10 cellular contexts compared by ENCODE assay signal in the genomic region with DNA sequence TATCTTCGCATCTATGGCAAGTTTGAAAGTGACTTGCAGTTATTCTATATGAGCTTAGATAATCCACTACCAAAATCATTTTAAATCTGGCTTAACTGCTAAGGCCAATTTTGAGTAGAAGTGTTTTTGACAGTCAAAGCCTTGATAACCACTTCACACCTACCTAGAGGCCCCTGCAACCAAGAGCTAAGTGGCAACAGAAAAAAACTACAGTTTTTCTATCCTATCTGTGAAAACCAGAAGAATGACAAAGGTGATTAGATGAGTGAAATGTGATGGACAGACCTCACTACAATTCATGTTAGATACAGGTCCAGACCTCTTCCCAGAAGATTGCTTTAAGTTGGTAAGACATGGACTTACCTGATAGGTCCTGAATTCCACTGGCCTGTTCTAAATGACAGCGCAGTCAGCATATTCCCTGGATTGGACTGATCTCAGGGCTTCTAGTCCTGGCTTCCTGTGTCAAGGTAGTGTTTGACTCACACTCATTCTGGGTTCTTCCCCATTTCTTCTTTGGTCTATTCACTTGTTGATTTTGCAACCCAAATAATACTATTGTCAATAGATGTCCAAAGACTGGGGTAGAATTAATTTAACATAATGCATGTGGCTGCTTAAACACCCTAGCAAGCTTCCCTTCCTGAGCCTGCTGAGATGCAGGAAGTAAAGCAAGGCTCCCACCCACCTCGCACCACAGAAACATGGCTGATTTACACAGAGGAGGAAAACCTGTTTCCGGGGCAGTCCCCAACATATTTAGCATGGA.
DNase-seq lines count a peak whose midpoint lies in the region; ATAC-seq, FAIRE-seq and TF ChIP-seq lines count a peak whose summit lies in the region.
"Had no signal": no experiment of that assay in that cellular context is flagged by ENCODE, and none has a peak within 500 bp of the region (broad histone marks: within the 10 kb centered on the region; RNA-seq: fewer than 3 reads in every experiment).

No MANE protein-coding gene starts in this region.

- peak overlapping the region; percentile 9 to 71 (median 51) for H3K27ac Mint-ChIP-seq in CD4-positive, alpha-beta memory T cell

- FAIRE-seq in keratinocyte (lab: Jason Lieb, UNC): peak; percentile 26
- FAIRE-seq: D721Med had no signal

- peak; percentile 59 for ATAC-seq in HG02623 (IDR thresholded peaks at IDR 0.05; ENCODE audit: unreplicated experiment)

- no peak for TF ChIP-seq RAD21 in SK-N-SH (IDR thresholded peaks at IDR 0.05; ENCODE audit: low read length)

- H2AFZ ChIP-seq in keratinocyte (ENCODE audit: control insufficient read depth, low read length): no peak overlapping the region
- no peak overlapping the region for H2AFZ ChIP-seq in OCI-LY7 (ENCODE audit: low read length)
- H2AFZ ChIP-seq in SK-N-SH (ENCODE audit: low read depth): no peak overlapping the region

- no peak for TF ChIP-seq CTCF in keratinocyte (optimal IDR thresholded peaks at IDR 0.05 in 1 of 3, IDR thresholded peaks at IDR 0.05 in 1 of 3, conservative IDR thresholded peaks at IDR 0.05 in 1 of 3; ENCODE audit: extremely low read depth in 1 of 3, insufficient read depth in 2 of 3, low read length in 3 of 3)
- TF ChIP-seq CTCF in OCI-LY7 (conservative IDR thresholded peaks at IDR 0.05; ENCODE audit: low read length): no peak
- TF ChIP-seq CTCF in SK-N-SH (IDR thresholded peaks at IDR 0.05): no peak

- H3K9me3 ChIP-seq in CD4-positive, alpha-beta memory T cell (ENCODE audit: control insufficient read depth in 1 of 2, low read length in 2 of 2): no peaks in the 10 kb centered on the region
- H3K9me3 ChIP-seq in keratinocyte (ENCODE audit: control insufficient read depth, low read depth, low read length): no peaks in the 10 kb centered on the region
- H3K9me3 ChIP-seq in OCI-LY7 (ENCODE audit: low read length): no peaks in the 10 kb centered on the region
- no peaks in the 10 kb centered on the region for H3K9me3 ChIP-seq in SK-N-SH

- intact Hi-C loops in CD4-positive, alpha-beta memory T cell (cut with micrococcal nuclease): no loop called here
- intact Hi-C loops in OCI-LY7 (cut with micrococcal nuclease; ENCODE audit: unreplicated experiment): no loop called here

- no peak for TF ChIP-seq EP300 in SK-N-SH (IDR thresholded peaks at IDR 0.05; ENCODE audit: borderline replicate concordance in 1 of 2, low read depth in 1 of 2, low read length in 1 of 2)

- H3K79me2 ChIP-seq in keratinocyte (ENCODE audit: control insufficient read depth, insufficient read depth, low read length): peaks cover 76% of the 10 kb centered on the region
- H3K79me2 ChIP-seq in OCI-LY7 (ENCODE audit: insufficient read depth, low read depth, low read length): no peaks in the 10 kb centered on the region
- H3K79me2 ChIP-seq in SK-N-SH (ENCODE audit: insufficient read depth): peaks cover 37% of the 10 kb centered on the region; the same call in 1 of the 2 replicates

- peaks cover 0 to 8% of the 10 kb centered on the region in 2 donors for H3K36me3 Mint-ChIP-seq in CD4-positive, alpha-beta memory T cell

- no peak overlapping the region for H3K9ac ChIP-seq in keratinocyte (ENCODE audit: control insufficient read depth, extremely low read depth, insufficient read depth, low read length)
- no peak overlapping the region for H3K9ac ChIP-seq in SK-N-SH

- H3F3A ChIP-seq in SK-N-SH (replicated peaks; ENCODE audit: insufficient read depth): peaks cover 16% of the 10 kb centered on the region

- H3K9me1 ChIP-seq in keratinocyte (ENCODE audit: control insufficient read depth, extremely low read depth, insufficient read depth, low read length): no peaks in the 10 kb centered on the region

- H3K4me3 Mint-ChIP-seq in CD4-positive, alpha-beta memory T cell: peak overlapping the region in 7 of 8 donors; percentile 10 to 82 (median 51)

- WGBS in SK-N-SH (ENCODE audit: low lambda C conversion rate): 95% methylated on average over 4 of the region's 4 CpGs

- dilution Hi-C loops in keratinocyte (cut with MboI; ENCODE audit: extremely low pct_ligation_motif_present, low sequenced_read_pairs): no loop called here

- peak in 4 of 5 donors; percentile 18 to 52 (median 30) for DNase-seq in CD4-positive, alpha-beta memory T cell
- peak; percentile 36 for DNase-seq in activated CD4-positive, alpha-beta T cell treated with anti-CD3 and anti-CD28 coated beads for 48 hours
- DNase-seq in keratinocyte (ENCODE audit: low read depth, low spot score): no peak
- DNase-seq in OCI-LY7 (ENCODE audit: low spot score): no peak
- no peak for DNase-seq in GM03348 (ENCODE audit: low spot score)
- DNase-seq in caudate nucleus (lab: John Stamatoyannopoulos, UW): no peak
- no peak for DNase-seq in SK-N-SH
- DNase-seq: anterior cingulate cortex had no signal

- H3K4me2 ChIP-seq in keratinocyte (ENCODE audit: control insufficient read depth, extremely low read depth, insufficient read depth, low read depth, low read length) (no peak overlapping the region), OCI-LY7 (ENCODE audit: low read length) (no peak overlapping the region), SK-N-SH (no peak overlapping the region)

- CTCF ChIA-PET in CD4-positive, alpha-beta memory T cell (lab: Charles Lee; ENCODE audit: partially characterized antibody): interaction anchor here (0.6 to 1.4 kb wide), 2 partner anchors 12 to 316 kb away, joined by 3 read pairs; no protein-coding TSS in a partner anchor
- CTCF ChIA-PET in OCI-LY7 (lab: Charles Lee; ENCODE audit: unreplicated experiment): no interaction called here
- CTCF ChIA-PET in SK-N-SH (lab: Yijun Ruan, JAX): no interaction called here

- no peak overlapping the region for H3K4me3 ChIP-seq in CD4-positive, alpha-beta memory T cell (ENCODE audit: low read length in 2 of 2)
- H3K4me3 ChIP-seq in keratinocyte (ENCODE audit: control insufficient read depth in 2 of 3, extremely low read depth in 1 of 3, insufficient read depth in 2 of 3, low read depth in 1 of 3, low read length in 3 of 3) (no peak overlapping the region), OCI-LY7 (ENCODE audit: low read depth, low read length, poor library complexity, severe bottlenecking) (no peak overlapping the region), SK-N-SH (ENCODE audit: low read depth in 2 of 2, low read length in 1 of 2) (no peak overlapping the region)

- H3K4me1 Mint-ChIP-seq in CD4-positive, alpha-beta memory T cell: peaks cover 47 to 89% (median 68%) of the 10 kb centered on the region in 4 donors

- H3K27me3 ChIP-seq in CD4-positive, alpha-beta memory T cell (ENCODE audit: insufficient read depth, low read length): no peaks in the 10 kb centered on the region
- H3K27me3 ChIP-seq in keratinocyte (ENCODE audit: control insufficient read depth, extremely low read depth, insufficient read depth, low read length) (no peaks in the 10 kb centered on the region), SK-N-SH (ENCODE audit: insufficient read depth) (no peaks in the 10 kb centered on the region)

- H3K4me1 ChIP-seq in CD4-positive, alpha-beta memory T cell (ENCODE audit: insufficient read depth, low read length): peaks cover 54% of the 10 kb centered on the region
- H3K4me1 ChIP-seq in keratinocyte (ENCODE audit: control insufficient read depth, extremely low read depth, insufficient read depth, low read length): peaks cover 9% of the 10 kb centered on the region
- H3K4me1 ChIP-seq in OCI-LY7 (ENCODE audit: insufficient read depth, low read length, poor library complexity, severe bottlenecking): peaks cover 6% of the 10 kb centered on the region
- H3K4me1 ChIP-seq in SK-N-SH (ENCODE audit: control insufficient read depth in 1 of 2, insufficient read depth in 2 of 2, low read depth in 1 of 2, low read length in 1 of 2): peaks cover 3 to 42% of the 10 kb centered on the region in 2 experiments; a peak in 3 of 4 replicates

- H3K36me3 ChIP-seq in CD4-positive, alpha-beta memory T cell (ENCODE audit: insufficient read depth, low read length): no peaks in the 10 kb centered on the region
- no peaks in the 10 kb centered on the region for H3K36me3 ChIP-seq in keratinocyte (ENCODE audit: control insufficient read depth in 2 of 2, extremely low read depth in 1 of 2, insufficient read depth in 2 of 2, low read length in 2 of 2)
- no peaks in the 10 kb centered on the region for H3K36me3 ChIP-seq in OCI-LY7 (ENCODE audit: insufficient read depth, low read length)
- H3K36me3 ChIP-seq in SK-N-SH (replicated peaks in 1 of 2; ENCODE audit: control insufficient read depth in 1 of 2, insufficient read depth in 2 of 2, low read length in 1 of 2): no peaks in the 10 kb centered on the region

- H3K9me2 ChIP-seq in OCI-LY7 (ENCODE audit: insufficient read depth, low read length): no peaks in the 10 kb centered on the region
- no peaks in the 10 kb centered on the region for H3K9me2 ChIP-seq in SK-N-SH

- BruUV-seq in OCI-LY7 (replicated peaks; lab: Mats Ljungman, UMichigan): no TSS peak

- POLR2A ChIA-PET in CD4-positive, alpha-beta memory T cell (lab: Charles Lee; ENCODE audit: partially characterized antibody): interaction anchor here (0.6 to 3.7 kb wide), 4 partner anchors 57 to 263 kb away, joined by 3 to 21 read pairs (median 4); a partner anchor contains a TSS
- POLR2A ChIA-PET in OCI-LY7 (lab: Charles Lee) (interaction anchor here (0.6 to 1.7 kb wide), 4 partner anchors 12 to 318 kb away, joined by 3 to 5 read pairs (median 4); no protein-coding TSS in a partner anchor), SK-N-SH (lab: Yijun Ruan, JAX) (interaction anchor here (0.5 kb wide), 1 partner anchor 257 kb away, joined by 4 read pairs; no protein-coding TSS in a partner anchor)

- H3K27ac ChIP-seq in CD4-positive, alpha-beta memory T cell (ENCODE audit: low read depth, low read length): no peak overlapping the region
- H3K27ac ChIP-seq in keratinocyte (ENCODE audit: control insufficient read depth, insufficient read depth, low read length) (no peak overlapping the region), OCI-LY7 (ENCODE audit: low read depth, low read length, poor library complexity, severe bottlenecking) (no peak overlapping the region), caudate nucleus (ENCODE audit: low read depth, low read length) (no peak overlapping the region), SK-N-SH (ENCODE audit: low read depth in 2 of 2, low read length in 1 of 2) (no peak overlapping the region)

- H4K20me1 ChIP-seq in keratinocyte (ENCODE audit: control insufficient read depth, extremely low read depth, insufficient read depth, low read length) (peaks cover 2% of the 10 kb centered on the region), OCI-LY7 (ENCODE audit: insufficient read depth, low read length) (no peaks in the 10 kb centered on the region), SK-N-SH (ENCODE audit: insufficient read depth) (peaks cover 7% of the 10 kb centered on the region; the same call in 1 of the 2 replicates)

- H3K27me3 Mint-ChIP-seq in CD4-positive, alpha-beta memory T cell: no peaks in the 10 kb centered on the region

- no peaks in the 10 kb centered on the region for H3K9me3 Mint-ChIP-seq in CD4-positive, alpha-beta memory T cell

TF ChIP-seq in SK-N-SH, 30 proteins besides CTCF, POLR2A, EP300 and RAD21 (continues in another document):
- no peak for TF ChIP-seq NRF1 (IDR thresholded peaks at IDR 0.05; ENCODE audit: low read depth, low read length)
- TF ChIP-seq JUND (IDR thresholded peaks at IDR 0.05): no peak
- TF ChIP-seq FOXJ3 (CRISPR knock-in tag; IDR thresholded peaks at IDR 0.05): no peak

Comparison
In these comparisons a context has a peak if more than half of its experiments do, and no peak if none do; other contexts are left out.
1. DNase-seq: peak in CD4-positive, alpha-beta memory T cell (4 of 5) and activated CD4-positive, alpha-beta T cell treated with anti-CD3 and anti-CD28 coated beads for 48 hours (single experiment); none in keratinocyte (single experiment), OCI-LY7 (single experiment), GM03348 (single experiment), caudate nucleus (0 of 61) and SK-N-SH (single experiment).